8 cellular contexts compared by ENCODE assay signal in genomic region chr12:119667577-119668314, GRCh38. TPM values are rescaled to one million over a fixed set of nuclear protein-coding genes. Genes with fewer than 3 reads are reported as not detected.
DNase-seq lines count a peak whose midpoint lies in the region; ATAC-seq, FAIRE-seq and TF ChIP-seq lines count a peak whose summit lies in the region.

Gene PRKAB1 (plus strand): TSS chr12:119668133. CDS start chr12:119668245, 112 bp downstream.

- H3K36me3 ChIP-seq in heart left ventricle (peaks cover 0 to 24% (median 17%) of the 10 kb centered on the region in 9 donors), upper lobe of left lung (peaks cover 3 to 19% (median 5%) of the 10 kb centered on the region in 4 donors)

- H3K4me3 ChIP-seq in heart left ventricle (peak within 1 kb of the TSS; percentile 74 to 99 (median 96)), upper lobe of left lung (peak within 1 kb of the TSS; percentile 61 to 85 (median 71))

- intact Hi-C loops in heart left ventricle (cut with DNase I) = loop anchor here in 5 of 10 donors (2.0 to 10.0 kb wide), 6 partner anchors 50 to 237 kb away; no protein-coding TSS in a partner anchor
- intact Hi-C loops in posterior cingulate gyrus (cut with DNase I) = loop anchor here (5.0 kb wide), 1 partner anchor 115 kb away; no protein-coding TSS in a partner anchor

- H3K9me3 ChIP-seq in heart left ventricle = no peaks in the 10 kb centered on the region
- H3K9me3 ChIP-seq in upper lobe of left lung = no peaks in the 10 kb centered on the region

- H3K4me1 ChIP-seq in heart left ventricle (peaks cover 4 to 45% (median 29%) of the 10 kb centered on the region in 12 donors), upper lobe of left lung (peaks cover 43 to 54% (median 48%) of the 10 kb centered on the region in 4 donors)

- FAIRE-seq in GM12891 (lab: Jason Lieb, UNC) = peak; percentile 97

- WGBS in adipose tissue, 3 donors = 0 to 1% (median 1%) methylated on average over 67 to 68 of the region's 68 CpGs
- WGBS in heart left ventricle, 4 donors = 0 to 1% (median 1%) methylated on average over 44 to 68 of the region's 68 CpGs
- WGBS in upper lobe of left lung, 2 donors = 0 to 3% methylated on average over 2 to 55 of the region's 68 CpGs

- TF ChIP-seq EP300 in upper lobe of left lung (IDR thresholded peaks at IDR 0.05) = peak in 2 of 4 donors; percentile 19 to 72

- H3K27ac ChIP-seq in adipose tissue (ENCODE audit: low read depth, low read length) (no peak within 1 kb of the TSS), heart left ventricle (peak within 1 kb of the TSS; percentile 84 to 98 (median 94)), upper lobe of left lung (peak within 1 kb of the TSS; percentile 91 to 99 (median 96))

- TF ChIP-seq CTCF in heart left ventricle (IDR thresholded peaks at IDR 0.05) (peak; percentile 85 to 99 (median 94)), upper lobe of left lung (IDR thresholded peaks at IDR 0.05) (peak; percentile 88 to 95 (median 92))

- peak; percentile 95 for DNase-seq in GM12891 (ENCODE audit: insufficient read length, low spot score)
- peak; percentile 98 for DNase-seq in NCI-H1436 (lab: John Stamatoyannopoulos, UW)
- DNase-seq in T follicular helper cell (ENCODE audit: low read depth) = peak; percentile 88
- DNase-seq in heart left ventricle = peak; percentile 95 to 98 (median 97)
- peak; percentile 93 to 99 (median 94) for DNase-seq in posterior cingulate gyrus
- DNase-seq in upper lobe of left lung = peak; percentile 98 to 99

- TF ChIP-seq POLR2A in GM12891 (IDR thresholded peaks at IDR 0.05; ENCODE audit: low read depth, low read length) = peak; percentile 81
- TF ChIP-seq POLR2A in heart left ventricle (IDR thresholded peaks at IDR 0.05) = peak in 1 of 2 donors; percentile 55
- TF ChIP-seq POLR2A in upper lobe of left lung (IDR thresholded peaks at IDR 0.05) = peak; percentile 55 to 96 (median 80)

- ATAC-seq in HG02840 (IDR thresholded peaks at IDR 0.05; ENCODE audit: low FRiP score, unreplicated experiment) (peak; percentile 95), heart left ventricle (peak; percentile 99 to 100 (median 100)), upper lobe of left lung (ENCODE audit: low FRiP score in 2 of 2) (peak; percentile 95 to 99)

- H3K27me3 ChIP-seq in heart left ventricle = no peaks in the 10 kb centered on the region
- H3K27me3 ChIP-seq in upper lobe of left lung = no peaks in the 10 kb centered on the region

TF ChIP-seq in GM12891, 5 proteins besides CTCF, POLR2A, EP300 and RAD21:
- TF ChIP-seq TAF1 (IDR thresholded peaks at IDR 0.05; ENCODE audit: low read depth, low read length) (peak; percentile 79), SPI1 (IDR thresholded peaks at IDR 0.05; ENCODE audit: low read depth, low read length) (peak; percentile 58), PAX5 (IDR thresholded peaks at IDR 0.05; ENCODE audit: insufficient read depth, low read length, severe bottlenecking) (peak; percentile 15), POU2F2 (IDR thresholded peaks at IDR 0.05; ENCODE audit: low read depth, low read length) (peak; percentile 52; the same call in 1 of the 2 replicates), POLR2AphosphoS5 (IDR thresholded peaks at IDR 0.05; ENCODE audit: low read depth, low read length) (peak; percentile 87)

RNA-seq across cellular contexts. Expression of gene PRKAB1, which starts in this region (rescaled TPM):
- polyA plus RNA-seq in GM12891 (2012; ENCODE audit: low read depth, missing spikeins) = 27.4 TPM
- polyA plus RNA-seq in adipose tissue (10 to 100 TPM; 15.2 to 20.6 (median 18.0) TPM), heart left ventricle (10 to 100 TPM in 1 of 2 donors, 1 to 10 TPM in 1; 6.5 to 14.1 TPM)
- total RNA-seq in heart left ventricle (10 to 100 TPM in 5 of 9 donors, 1 to 10 TPM in 4; 8.5 to 19.1 (median 10.3) TPM), upper lobe of left lung (10 to 100 TPM; 44.2 to 90.3 (median 62.9) TPM)
